8 cellular contexts compared by ENCODE assay signal in genomic region chr17:57834146-57834741, GRCh38. TPM values are rescaled to one million over a fixed set of nuclear protein-coding genes. Genes with fewer than 3 reads are reported as not detected.
DNase-seq lines count a peak whose midpoint lies in the region; ATAC-seq and TF ChIP-seq lines count a peak whose summit lies in the region.

No MANE protein-coding gene starts in this region.

- H3K4me1 ChIP-seq in Panc1 (ENCODE audit: control insufficient read depth, insufficient read depth, low read length) (peaks cover 8% of the 10 kb centered on the region), skeletal muscle satellite cell (ENCODE audit: control insufficient read depth, insufficient read depth, low read length) (peaks cover 29% of the 10 kb centered on the region)

- H3K36me3 ChIP-seq in Panc1 (ENCODE audit: control insufficient read depth, insufficient read depth, low read length) (peaks cover 2% of the 10 kb centered on the region; the same call in 1 of the 2 replicates), skeletal muscle satellite cell (ENCODE audit: insufficient read depth, low read length) (peaks cover 12% of the 10 kb centered on the region)

- ATAC-seq in Panc1, result peak; percentile 78
- ATAC-seq in GM19023 (IDR thresholded peaks at IDR 0.05; ENCODE audit: unreplicated experiment), result no peak
- ATAC-seq in HG03439 (IDR thresholded peaks at IDR 0.05; ENCODE audit: unreplicated experiment), result no peak

- intact Hi-C loops in Panc1 (cut with micrococcal nuclease; ENCODE audit: unreplicated experiment), result loop anchor here (5.0 to 10.0 kb wide), 2 partner anchors 61 to 592 kb away; no protein-coding TSS in a partner anchor

- POLR2A ChIA-PET in Panc1 (lab: Charles Lee), result interaction anchor here (0.5 kb wide), 1 partner anchor 461 kb away, joined by 3 read pairs; no protein-coding TSS in a partner anchor

- no peak for TF ChIP-seq CTCF in Panc1 (IDR thresholded peaks at IDR 0.05)
- TF ChIP-seq CTCF in fibroblast of the aortic adventitia (IDR thresholded peaks at IDR 0.05; ENCODE audit: insufficient read depth, low read length), result peak; percentile 14

- H3K4me3 ChIP-seq in Panc1 (ENCODE audit: low read depth in 2 of 2, low read length in 2 of 2), result no peak overlapping the region
- H3K4me3 ChIP-seq in fibroblast of the aortic adventitia (ENCODE audit: low read depth, low read length), result no peak overlapping the region
- peak overlapping the region; percentile 14 for H3K4me3 ChIP-seq in skeletal muscle satellite cell (ENCODE audit: low read length)

- in situ Hi-C loops in Panc1 (cut with HindIII; ENCODE audit: low pct_unique_long_range_greater_than_20kb, low sequenced_read_pairs), result no loop called here

- CTCF ChIA-PET in Panc1 (lab: Charles Lee), result interaction anchor here (0.8 to 1.2 kb wide), 4 partner anchors 17 to 237 kb away, joined by 3 to 5 read pairs (median 4); no protein-coding TSS in a partner anchor

- DNase-seq in NCI-H82 (lab: John Stamatoyannopoulos, UW) (peak; percentile 56), NCI-H82 treated with DMSO at 0.1 percent for 48 hours (lab: John Stamatoyannopoulos, UW; ENCODE audit: unreplicated experiment) (no peak), Panc1 (ENCODE audit: low read depth, low spot score) (no peak), fibroblast of the aortic adventitia (ENCODE audit: low read depth) (peak; percentile 31), SK-N-DZ (ENCODE audit: low spot score) (no peak)

- H3K27ac ChIP-seq in Panc1 (ENCODE audit: low read length), result no peak overlapping the region

- H3K27me3 ChIP-seq in Panc1 (ENCODE audit: control insufficient read depth, insufficient read depth, low read length) (no peaks in the 10 kb centered on the region), skeletal muscle satellite cell (ENCODE audit: control insufficient read depth, insufficient read depth, low read length) (no peaks in the 10 kb centered on the region)

- peak overlapping the region; percentile 54 for H3K9ac ChIP-seq in skeletal muscle satellite cell (ENCODE audit: low read depth, low read length)

- no TSS peak for BruUV-seq in Panc1 (replicated peaks; lab: Mats Ljungman, UMichigan)

- H3K4me2 ChIP-seq in skeletal muscle satellite cell (ENCODE audit: low read length), result peak overlapping the region; percentile 64

- H3K9me3 ChIP-seq in Panc1 (ENCODE audit: control insufficient read depth, insufficient read depth, low read depth, low read length) (no peaks in the 10 kb centered on the region), skeletal muscle satellite cell (replicated peaks; ENCODE audit: low read length) (no peaks in the 10 kb centered on the region)

RNA-seq across cellular contexts. Expression of gene MRPS23, which starts 15.6 kb away (rescaled TPM):
- total RNA-seq in Panc1 (2021; ENCODE audit: unreplicated experiment) (85.4 TPM), fibroblast of the aortic adventitia (ENCODE audit: low replicate concordance) (19.5 and 20.1 TPM in 2 replicates)
- 76.8 TPM for polyA plus RNA-seq in Panc1 (2012; ENCODE audit: insufficient read length)
- 17.7 and 19.0 TPM in 2 replicates for total RNA-seq in skeletal muscle satellite cell (2012; rRNA removed)
- polyA plus RNA-seq in SK-N-DZ (2014; cell fraction: cytosol; rRNA removed), result 86.4 and 144 TPM in 2 replicates
- 37.2 and 41.1 TPM in 2 replicates for polyA plus RNA-seq in SK-N-DZ (2014; cell fraction: nucleus; rRNA removed)

Comparison
In these comparisons a context has a peak if more than half of its experiments do, and no peak if none do; other contexts are left out.
1. DNase-seq: peak in NCI-H82 (single experiment) and fibroblast of the aortic adventitia (single experiment); none in NCI-H82 treated with DMSO at 0.1 percent for 48 hours (single experiment), Panc1 (single experiment) and SK-N-DZ (single experiment).